In the genomic region with DNA sequence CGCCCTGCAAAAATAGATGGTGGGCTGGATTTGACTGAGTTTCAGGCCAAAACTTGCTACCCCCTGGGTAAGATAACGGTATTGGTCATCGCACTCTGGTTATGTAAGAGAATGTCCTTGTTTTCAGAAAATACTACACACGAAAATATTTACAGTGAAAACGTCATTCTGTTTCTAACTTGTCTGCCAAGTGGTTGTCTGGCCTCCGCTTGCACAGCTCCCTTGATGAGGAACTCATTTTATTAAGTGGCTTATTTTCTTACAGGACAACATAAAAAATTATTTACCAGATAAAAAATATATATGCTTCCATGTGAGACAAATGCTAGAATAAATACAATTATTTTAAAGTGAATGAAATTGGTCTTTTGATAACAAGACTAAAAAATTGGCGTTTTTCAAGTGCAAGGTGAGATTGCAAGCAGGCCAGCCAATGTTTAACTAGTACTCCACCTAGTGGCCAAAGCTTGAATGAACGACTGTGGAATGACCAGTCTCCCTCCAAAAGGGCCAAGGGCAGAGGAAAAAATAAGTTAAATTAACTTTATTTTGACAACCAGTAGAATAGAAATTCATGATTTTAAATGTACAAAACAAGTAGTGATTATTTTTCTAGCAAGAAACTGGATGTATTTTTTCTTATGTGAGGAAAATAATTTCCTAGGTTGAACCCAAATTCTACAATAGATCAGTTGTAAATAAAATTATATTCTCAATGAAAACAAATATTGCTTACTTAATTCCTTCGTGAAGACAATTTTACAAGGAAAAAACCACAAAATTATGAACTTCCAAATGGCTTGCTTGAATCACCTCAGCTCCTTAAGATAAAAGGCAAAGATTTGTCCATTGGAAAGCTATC, we compare ENCODE assay signal across 8 cellular contexts.
A peak's percentile ranks its signal among the peaks of the same experiment; 100 is the strongest.
DNase-seq lines count a peak whose midpoint lies in the region; ATAC-seq, FAIRE-seq and TF ChIP-seq lines count a peak whose summit lies in the region.

No MANE protein-coding gene starts in this region.

- ATAC-seq in HG03442 (IDR thresholded peaks at IDR 0.05; ENCODE audit: unreplicated experiment), result peak; percentile 64
- ATAC-seq in HG02642 (IDR thresholded peaks at IDR 0.05; ENCODE audit: poor library complexity, unreplicated experiment), result no peak

- TF ChIP-seq CTCF in astrocyte of the spinal cord (IDR thresholded peaks at IDR 0.05; ENCODE audit: low read depth, low read length), result peak; percentile 89

- FAIRE-seq in GM18507 (lab: Jason Lieb, UNC) (peak; percentile 90), RCC 7860 (lab: Jason Lieb, UNC) (peak; percentile 89)

- H3K4me3 ChIP-seq in astrocyte of the spinal cord (ENCODE audit: low read depth, low read length), result no peak overlapping the region

- in situ Hi-C loops in astrocyte of the spinal cord (cut with HindIII; ENCODE audit: low sequenced_read_pairs), result no loop called here

- DNase-seq in CD1c-positive myeloid dendritic cell (ENCODE audit: extremely low spot score) (peak; percentile 74), GM18507 (ENCODE audit: extremely low spot score, insufficient read length, low read depth) (peak; percentile 37), RCC 7860 (ENCODE audit: low spot score) (peak; percentile 42), astrocyte of the spinal cord (ENCODE audit: low read depth, low spot score) (peak; percentile 50), iPS DF 4.7 (ENCODE audit: extremely low read depth, low spot score) (peak; percentile 41)
- DNase-seq in stimulated activated CD4-positive, alpha-beta T cell treated with anti-CD3 and anti-CD28 coated beads, Interleukin-15, amount 100 ng/mL, for 48 hours (ENCODE audit: low read depth in 2 of 2), result peak; percentile 11 to 36

Comparison
In these comparisons a context has a peak if more than half of its experiments do, and no peak if none do; other contexts are left out.
1. DNase-seq: peak in every context shown above with its lines; median percentile 74 in CD1c-positive myeloid dendritic cell; 50 in astrocyte of the spinal cord; 42 in RCC 7860; 41 in iPS DF 4.7; 37 in GM18507; 24 in stimulated activated CD4-positive, alpha-beta T cell treated with anti-CD3 and anti-CD28 coated beads, Interleukin-15, amount 100 ng/mL, for 48 hours.